ENCODE assay signal across 25 cellular contexts in genomic region chr7:22153427-22154106, GRCh38.
DNase-seq lines count a peak whose midpoint lies in the region; ATAC-seq, FAIRE-seq and TF ChIP-seq lines count a peak whose summit lies in the region.
"Had no signal": no experiment of that assay in that cellular context is flagged by ENCODE, and none has a peak within 500 bp of the region (broad histone marks: within the 10 kb centered on the region; RNA-seq: fewer than 3 reads in every experiment).

No MANE protein-coding gene starts in this region.

- ATAC-seq in GM21529 (IDR thresholded peaks at IDR 0.05; ENCODE audit: unreplicated experiment) = no peak
- ATAC-seq in GM21825 (IDR thresholded peaks at IDR 0.05; ENCODE audit: unreplicated experiment) = no peak
- ATAC-seq: GM12878, psoas muscle had no signal

- TF ChIP-seq POLR2A in H1 (IDR thresholded peaks at IDR 0.05; ENCODE audit: control extremely low read depth in 1 of 2, low read depth in 2 of 2, low read length in 2 of 2) = no peak

- no peak overlapping the region for H2AK5ac ChIP-seq in H1 (ENCODE audit: low read depth, low read length)

- CTCF ChIA-PET in H1 (lab: Charles Lee; ENCODE audit: partially characterized antibody) = interaction anchor here (0.9 to 3.9 kb wide), 6 partner anchors 9 to 299 kb away, joined by 3 to 16 read pairs (median 4); no protein-coding TSS in a partner anchor

- H2BK15ac ChIP-seq in H1 (ENCODE audit: low read length) = no peak overlapping the region

- no peak overlapping the region for H4K91ac ChIP-seq in H1 (replicated peaks; ENCODE audit: insufficient read length, low read length)

- H2BK12ac ChIP-seq in H1 (ENCODE audit: low read depth, low read length) = no peak overlapping the region

- H3K4me3 ChIP-seq in Loucy (ENCODE audit: low read length, poor library complexity, severe bottlenecking) (peak overlapping the region; percentile 48), H1 (ENCODE audit: extremely low read depth in 1 of 4, insufficient read depth in 2 of 4, low read depth in 3 of 4, low read length in 4 of 4) (no peak overlapping the region; a peak in 1 of 8 replicates), neural cell (ENCODE audit: low read length) (no peak overlapping the region), coronary artery (no peak overlapping the region)
- H3K4me3 ChIP-seq: breast epithelium, GM12878, psoas muscle, skin epidermis, tibial artery had no signal

- DNase-seq in H1 (ENCODE audit: low read depth in 1 of 2, low spot score in 2 of 2) (no peak), amygdala (lab: John Stamatoyannopoulos, UW) (no peak), coronary artery (ENCODE audit: low spot score) (no peak)
- DNase-seq: activated CD4-positive, alpha-beta T cell treated with anti-CD3 and anti-CD28 coated beads, Interleukin-2, amount 10 ng/mL, durations not matched to agents 24 days and 14 days; activated effector memory CD4-positive, alpha-beta T cell treated with Interleukin-2 at 50 U/mL for 16 hours; CD8-positive, alpha-beta memory T cell; foreskin fibroblast; kidney; naive B cell; NCI-H1436; NCI-H774; OCI-M1; psoas muscle; SHP77; stimulated activated naive CD4-positive, alpha-beta T cell; tibial artery had no signal

- H2BK5ac ChIP-seq in H1 (ENCODE audit: low read depth, low read length) = no peak overlapping the region

- no peak overlapping the region for H4K8ac ChIP-seq in H1 (ENCODE audit: extremely low read depth, insufficient read depth, low read length)

- no peaks in the 10 kb centered on the region for H3K23me2 ChIP-seq in H1 (ENCODE audit: low read depth, low read length)

- TF ChIP-seq EP300 in H1 (IDR thresholded peaks at IDR 0.05; ENCODE audit: borderline replicate concordance in 1 of 2, low read depth in 2 of 2, low read length in 2 of 2) = no peak
- TF ChIP-seq EP300 in neural cell (conservative IDR thresholded peaks at IDR 0.05; ENCODE audit: poor library complexity, severe bottlenecking) = no peak

- H3K79me2 ChIP-seq in Loucy (ENCODE audit: insufficient read depth, low read length) = no peaks in the 10 kb centered on the region
- no peaks in the 10 kb centered on the region for H3K79me2 ChIP-seq in H1 (ENCODE audit: control insufficient read depth in 1 of 2, insufficient read depth in 2 of 2, low read length in 2 of 2)
- H3K79me2 ChIP-seq in neural cell (replicated peaks; ENCODE audit: insufficient read depth, low read length) = no peaks in the 10 kb centered on the region

- H3K4ac ChIP-seq in H1 (replicated peaks; ENCODE audit: insufficient read length, low read depth, low read length) = no peak overlapping the region

- no peak for TF ChIP-seq RAD21 in H1 (IDR thresholded peaks at IDR 0.05 in 1 of 2, conservative IDR thresholded peaks at IDR 0.05 in 1 of 2; ENCODE audit: low read depth in 2 of 2, low read length in 2 of 2)
- no peak for TF ChIP-seq RAD21 in neural cell (conservative IDR thresholded peaks at IDR 0.05)

- H3K4me1 ChIP-seq in Loucy (ENCODE audit: insufficient read depth, low read length, poor library complexity, severe bottlenecking) (peaks cover 23% of the 10 kb centered on the region), H1 (replicated peaks in 1 of 4; ENCODE audit: control insufficient read depth in 3 of 4, insufficient read depth in 4 of 4, low read length in 3 of 4) (peaks cover 0 to 7% (median 3%) of the 10 kb centered on the region in 4 experiments; a peak in 4 of 7 replicates)
- H3K4me1 ChIP-seq: breast epithelium, psoas muscle, tibial artery had no signal

- H3K27ac ChIP-seq in H1 (ENCODE audit: low read depth, low read length) (0 out of 2 replicates have a peak overlapping the region, but pooled peaks have one; percentile 49), neural cell (ENCODE audit: low read length) (peak overlapping the region; percentile 19), coronary artery (peak overlapping the region in 1 of 2 donors; percentile 32)
- H3K27ac ChIP-seq: breast epithelium, epithelial cell of prostate, psoas muscle, skin epidermis, tibial artery had no signal

- H3K36me3 ChIP-seq in Loucy (ENCODE audit: insufficient read depth, low read length) (peaks cover 9% of the 10 kb centered on the region; the same call in 1 of the 2 replicates), H1 (ENCODE audit: control insufficient read depth in 2 of 4, insufficient read depth in 4 of 4, low read length in 3 of 4) (peaks cover 0 to 14% (median 9%) of the 10 kb centered on the region in 4 experiments; a peak in 5 of 8 replicates), neural cell (ENCODE audit: insufficient read depth, low read length) (peaks cover 37% of the 10 kb centered on the region)
- H3K36me3 ChIP-seq: breast epithelium had no signal

- H4K5ac ChIP-seq in H1 (ENCODE audit: insufficient read length, low read depth, low read length) = no peak overlapping the region

- H3K18ac ChIP-seq in H1 (ENCODE audit: extremely low read depth, low read length) = no peak overlapping the region

- H2BK120ac ChIP-seq in H1 (replicated peaks; ENCODE audit: low read depth, low read length) = no peak overlapping the region

- H3K56ac ChIP-seq in H1 (replicated peaks; ENCODE audit: insufficient read length, low read depth, low read length) = no peak overlapping the region

- no peak for FAIRE-seq in H1 (lab: Jason Lieb, UNC)
- FAIRE-seq: GM12878, GM19239, kidney had no signal

- H3K9me2 ChIP-seq in Loucy (replicated peaks; ENCODE audit: low read depth, low read length) = no peaks in the 10 kb centered on the region
- no peaks in the 10 kb centered on the region for H3K9me2 ChIP-seq in neural cell (ENCODE audit: insufficient read depth, low read length)

- H3K23ac ChIP-seq in H1 (ENCODE audit: insufficient read length) = no peak overlapping the region

- H3K14ac ChIP-seq in H1 (ENCODE audit: insufficient read length) = no peak overlapping the region

- no peaks in the 10 kb centered on the region for H3K9me3 ChIP-seq in Loucy (ENCODE audit: insufficient read depth, low read depth, low read length)
- no peaks in the 10 kb centered on the region for H3K9me3 ChIP-seq in H1 (ENCODE audit: insufficient read depth in 2 of 2, low read depth in 1 of 2, low read length in 1 of 2)
- H3K9me3 ChIP-seq in neural cell (ENCODE audit: low read length) = no peaks in the 10 kb centered on the region
- H3K9me3 ChIP-seq: breast epithelium, psoas muscle, tibial artery had no signal

- H2BK20ac ChIP-seq in H1 (ENCODE audit: low read length) = no peak overlapping the region

- H3K27me3 ChIP-seq in Loucy (ENCODE audit: insufficient read depth, low read length, poor library complexity, severe bottlenecking) (no peaks in the 10 kb centered on the region), H1 (replicated peaks in 1 of 4; ENCODE audit: control insufficient read depth in 3 of 4, extremely low read depth in 1 of 4, insufficient read depth in 3 of 4, low read length in 3 of 4) (no peaks in the 10 kb centered on the region), neural cell (ENCODE audit: insufficient read depth, low read depth, low read length) (no peaks in the 10 kb centered on the region)
- H3K27me3 ChIP-seq: breast epithelium, tibial artery had no signal

- no peaks in the 10 kb centered on the region for H4K20me1 ChIP-seq in Loucy (ENCODE audit: insufficient read depth, low read length, poor library complexity, severe bottlenecking)
- no peaks in the 10 kb centered on the region for H4K20me1 ChIP-seq in H1 (replicated peaks in 1 of 2; ENCODE audit: control insufficient read depth in 1 of 2, insufficient read depth in 2 of 2, low read length in 2 of 2)
- no peaks in the 10 kb centered on the region for H4K20me1 ChIP-seq in neural cell (ENCODE audit: insufficient read depth)

- H3F3A ChIP-seq in Loucy (ENCODE audit: low read depth) (no peaks in the 10 kb centered on the region), neural cell (ENCODE audit: insufficient read depth, low read length, poor library complexity, severe bottlenecking) (no peaks in the 10 kb centered on the region)

- 49% methylated on average over 8 of the region's 8 CpGs; no CpG with 5 or more reads in 1 of the 2 experiments for WGBS in H1 (ENCODE audit: extremely low coverage in 1 of 2, insufficient coverage in 1 of 2, insufficient read length in 1 of 2, insufficient replicate concordance in 2 of 2, low coverage in 1 of 2, low lambda C conversion rate in 2 of 2, missing lambda C conversion rate in 1 of 2), 2 experiments

- H3K79me1 ChIP-seq in H1 (ENCODE audit: low read depth, low read length) = no peaks in the 10 kb centered on the region

- peak overlapping the region; percentile 66 for H3K4me2 ChIP-seq in Loucy (ENCODE audit: low read depth, low read length, poor library complexity, severe bottlenecking)
- H3K4me2 ChIP-seq in H1 (ENCODE audit: insufficient read depth in 1 of 2, low read depth in 2 of 2, low read length in 2 of 2) = peak overlapping the region; percentile 18 to 52; a peak in 3 of 4 replicates
- H3K4me2 ChIP-seq in neural cell (ENCODE audit: low read length) = no peak overlapping the region

- H2AFZ ChIP-seq in Loucy (ENCODE audit: low read length) (0 out of 2 replicates have a peak overlapping the region, but pooled peaks have one; percentile 4), H1 (ENCODE audit: low read length) (no peak overlapping the region), neural cell (ENCODE audit: low read depth, low read length) (no peak overlapping the region)

- TF ChIP-seq CTCF in Loucy (conservative IDR thresholded peaks at IDR 0.05; ENCODE audit: low read length) = no peak
- no peak for TF ChIP-seq CTCF in H1 (IDR thresholded peaks at IDR 0.05; ENCODE audit: control extremely low read depth in 1 of 3, insufficient read depth in 1 of 3, low read depth in 1 of 3, low read length in 3 of 3)
- no peak for TF ChIP-seq CTCF in neural cell (IDR thresholded peaks at IDR 0.05; ENCODE audit: poor library complexity, severe bottlenecking)
- TF ChIP-seq CTCF in coronary artery (IDR thresholded peaks at IDR 0.05) = no peak

- POLR2A ChIA-PET in H1 (lab: Charles Lee; ENCODE audit: partially characterized antibody) = no interaction called here

- H3K9ac ChIP-seq in Loucy (ENCODE audit: low read depth, low read length, poor library complexity, severe bottlenecking) (peak overlapping the region; percentile 35), H1 (replicated peaks in 1 of 4; ENCODE audit: extremely low read depth in 1 of 4, low read depth in 3 of 4, low read length in 3 of 4) (no peak overlapping the region), neural cell (ENCODE audit: low read length) (peak overlapping the region; percentile 20)

TF ChIP-seq in H1, 55 proteins besides CTCF, POLR2A, EP300 and RAD21 (continues in another document):
- TF ChIP-seq CEBPB (IDR thresholded peaks at IDR 0.05; ENCODE audit: low read depth, low read length) = no peak
- no peak for TF ChIP-seq GTF2F1 (IDR thresholded peaks at IDR 0.05; ENCODE audit: borderline replicate concordance, low read depth, low read length)
- TF ChIP-seq TEAD4 (IDR thresholded peaks at IDR 0.05; ENCODE audit: low read depth, low read length) = 0 out of 2 replicates have a peak, but pooled peaks have one; percentile 17

TF ChIP-seq in neural cell, 6 proteins besides CTCF, POLR2A, EP300 and RAD21 (continues in another document):
- TF ChIP-seq TAF1 (IDR thresholded peaks at IDR 0.05; ENCODE audit: low read depth) (no peak), SMC3 (conservative IDR thresholded peaks at IDR 0.05; ENCODE audit: poor library complexity) (no peak)

Comparison
In these comparisons a context has a peak if more than half of its experiments do, and no peak if none do; other contexts are left out.
1. H3K9ac ChIP-seq: peak in Loucy (single experiment) and neural cell (single experiment); none in H1 (0 of 4).